ENCODE assay signal across 1 cellular context in the genomic region with DNA sequence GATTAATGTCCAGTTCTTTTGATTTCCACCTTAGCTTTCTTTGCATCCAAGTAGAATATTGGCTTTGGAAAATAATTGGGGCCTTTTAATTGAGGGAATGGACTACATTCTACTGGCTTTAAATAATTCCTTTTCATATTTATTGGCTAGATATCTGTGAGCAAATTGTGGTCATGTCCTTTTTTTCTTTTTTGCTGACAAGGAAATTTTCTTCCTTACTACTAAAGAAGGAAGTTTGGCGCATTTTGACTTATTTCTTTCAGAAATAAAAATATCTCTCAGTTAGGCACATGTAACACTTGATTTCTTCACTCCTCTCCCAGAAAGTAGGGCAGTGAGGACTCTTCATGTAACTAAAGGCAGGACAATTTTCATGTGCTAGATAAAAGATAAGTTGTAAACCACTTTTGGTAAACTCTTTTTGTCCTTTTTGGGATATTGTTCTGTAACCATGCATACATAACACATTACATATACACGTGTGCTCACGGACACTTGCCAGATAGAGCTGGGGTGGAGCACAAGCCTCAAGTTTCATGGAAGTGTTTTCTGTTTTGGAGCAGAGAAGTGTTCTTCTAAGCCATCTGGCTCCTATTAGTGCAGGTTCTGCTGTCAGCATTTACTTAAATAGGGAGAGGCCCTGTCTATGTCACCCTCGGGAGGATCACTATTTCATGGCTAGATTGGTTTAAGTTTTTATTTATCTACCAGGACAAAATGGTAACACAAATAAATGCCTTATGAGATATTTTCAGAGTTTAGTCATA.
TF ChIP-seq lines count a peak whose summit lies in the region.

No MANE protein-coding gene starts in this region.

TF ChIP-seq in IMR-90, 13 proteins besides CTCF, POLR2A, EP300 and RAD21:
- TF ChIP-seq MAFK (IDR thresholded peaks at IDR 0.05; ENCODE audit: low read depth, low read length) (peak; percentile 95), CHD1 (IDR thresholded peaks at IDR 0.05; ENCODE audit: low read depth, low read length) (no peak)
